ENCODE assay signal across 8 cellular contexts in the genomic region with DNA sequence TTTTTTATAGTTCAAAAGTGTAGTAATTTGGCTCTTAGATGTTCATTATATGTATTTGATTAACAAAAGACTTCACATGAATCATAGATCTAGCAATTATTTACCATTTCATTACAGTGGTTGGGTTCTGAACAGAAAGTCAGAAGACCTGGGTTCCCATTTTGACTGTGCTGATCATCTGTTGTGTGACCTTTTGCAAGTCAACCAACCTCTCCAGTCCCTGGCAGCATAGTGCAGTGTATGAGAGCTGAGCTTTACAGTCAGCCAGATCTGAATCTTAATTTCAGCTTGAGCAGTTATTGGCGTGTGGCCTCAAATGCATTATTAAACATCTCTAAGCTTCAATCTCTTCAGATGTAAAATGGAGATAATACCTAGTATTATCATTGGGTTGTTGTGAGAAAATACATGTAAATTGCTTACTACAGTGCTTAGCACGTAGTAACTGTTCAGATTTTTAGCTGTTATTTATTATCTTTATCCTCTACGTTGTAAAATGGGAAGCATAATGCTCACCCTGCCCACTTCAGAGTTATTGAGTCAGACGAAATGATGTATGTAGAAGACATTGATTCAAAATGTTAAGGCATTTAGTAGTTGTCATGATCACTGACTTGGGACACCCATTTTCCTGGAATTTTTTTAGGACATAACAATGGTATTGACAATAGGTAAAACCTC.
DNase-seq lines count a peak whose midpoint lies in the region; ATAC-seq, FAIRE-seq and TF ChIP-seq lines count a peak whose summit lies in the region.

No MANE protein-coding gene starts in this region.

- no peaks in the 10 kb centered on the region for H4K20me1 ChIP-seq in GM23248 (ENCODE audit: insufficient read depth)
- no peaks in the 10 kb centered on the region for H4K20me1 ChIP-seq in endothelial cell of umbilical vein (replicated peaks; ENCODE audit: control insufficient read depth, extremely low read depth, insufficient read depth, low read length)

- H2AFZ ChIP-seq in GM23248 = peak overlapping the region; percentile 63
- no peak overlapping the region for H2AFZ ChIP-seq in endothelial cell of umbilical vein (ENCODE audit: low read depth, low read length)

- H3K9ac ChIP-seq in GM23248 = peak overlapping the region; percentile 83
- peak overlapping the region; percentile 81 for H3K9ac ChIP-seq in endothelial cell of umbilical vein (replicated peaks; ENCODE audit: extremely low read depth, insufficient read depth, low read length)

- peak; percentile 25 for ATAC-seq in GM18508 (IDR thresholded peaks at IDR 0.05; ENCODE audit: insufficient read depth, unreplicated experiment)

- peaks cover 30% of the 10 kb centered on the region; the same call in 1 of the 2 replicates for H3K36me3 ChIP-seq in GM23248 (ENCODE audit: low read depth)
- H3K36me3 ChIP-seq in endothelial cell of umbilical vein (ENCODE audit: control insufficient read depth in 2 of 2, extremely low read depth in 1 of 2, insufficient read depth in 2 of 2, low read length in 2 of 2) = peaks cover 6 to 7% of the 10 kb centered on the region in 2 experiments
- peaks cover 25% of the 10 kb centered on the region for H3K36me3 ChIP-seq in brain microvascular endothelial cell (replicated peaks)

- BruUV-seq in endothelial cell of umbilical vein (replicated peaks; lab: Mats Ljungman, UMichigan) = no TSS peak

- DNase-seq in GM23248 (peak; percentile 27), NB4 (ENCODE audit: low read depth) (peak; percentile 64), endothelial cell of umbilical vein (ENCODE audit: low read depth, low spot score) (peak; percentile 58), brain microvascular endothelial cell (no peak), COR-L47 (lab: John Stamatoyannopoulos, UW) (no peak), H4 (ENCODE audit: low spot score) (no peak)
- DNase-seq in stimulated activated CD8-positive, alpha-beta memory T cell treated with anti-CD3 and anti-CD28 coated beads, Interleukin-4, amount 100 ng/mL, for 48 hours = peak; percentile 61

- 74 to 78% methylated on average over 4 of the region's 4 CpGs for WGBS in GM23248 (ENCODE audit: low coverage in 1 of 2, low lambda C conversion rate in 2 of 2, missing lambda C conversion rate in 2 of 2), 2 experiments

- intact Hi-C loops in endothelial cell of umbilical vein (cut with micrococcal nuclease) = no loop called here

- peaks cover 20% of the 10 kb centered on the region for H3K4me1 ChIP-seq in GM23248 (ENCODE audit: insufficient read depth)
- peaks cover 32% of the 10 kb centered on the region for H3K4me1 ChIP-seq in endothelial cell of umbilical vein (ENCODE audit: control insufficient read depth, extremely low read depth, insufficient read depth, low read length)

- H3K9me1 ChIP-seq in endothelial cell of umbilical vein (replicated peaks; ENCODE audit: control insufficient read depth, extremely low read depth, insufficient read depth, low read length) = no peaks in the 10 kb centered on the region

- POLR2A ChIA-PET in endothelial cell of umbilical vein (lab: Charles Lee) = no interaction called here

- peak overlapping the region; percentile 70 for H3K4me3 ChIP-seq in GM23248
- H3K4me3 ChIP-seq in NB4 (ENCODE audit: low read depth, low read length) = peak overlapping the region; percentile 81
- no peak overlapping the region for H3K4me3 ChIP-seq in endothelial cell of umbilical vein (replicated peaks in 1 of 3; ENCODE audit: insufficient read depth in 1 of 3, low read depth in 1 of 3, low read length in 3 of 3)
- H3K4me3 ChIP-seq in brain microvascular endothelial cell (ENCODE audit: low read depth, low read length) = no peak overlapping the region

- FAIRE-seq in endothelial cell of umbilical vein (lab: Jason Lieb, UNC) = no peak

- H3K4me2 ChIP-seq in GM23248 (ENCODE audit: unreplicated experiment) (peak overlapping the region; percentile 67), endothelial cell of umbilical vein (ENCODE audit: insufficient read depth, low read length) (peak overlapping the region; percentile 90)

- H3K9me3 ChIP-seq in GM23248 (ENCODE audit: low read depth) (no peaks in the 10 kb centered on the region), endothelial cell of umbilical vein (replicated peaks; ENCODE audit: control insufficient read depth, insufficient read depth, low read length) (no peaks in the 10 kb centered on the region)

- H3K27me3 ChIP-seq in GM23248 (replicated peaks; ENCODE audit: insufficient read depth) = no peaks in the 10 kb centered on the region
- no peaks in the 10 kb centered on the region for H3K27me3 ChIP-seq in endothelial cell of umbilical vein (ENCODE audit: control insufficient read depth in 2 of 2, insufficient read depth in 2 of 2, low read length in 2 of 2)
- H3K27me3 ChIP-seq in brain microvascular endothelial cell (replicated peaks) = no peaks in the 10 kb centered on the region

- H3K27ac ChIP-seq in GM23248 (peak overlapping the region; percentile 63), endothelial cell of umbilical vein (ENCODE audit: insufficient read depth, low read depth, low read length) (peak overlapping the region; percentile 12), brain microvascular endothelial cell (no peak overlapping the region)

- no peaks in the 10 kb centered on the region for H3K9me2 ChIP-seq in GM23248 (ENCODE audit: insufficient read depth)

- H3K79me2 ChIP-seq in GM23248 (ENCODE audit: insufficient read depth) = 0 out of 2 replicates have a peak, but pooled peaks cover 18% of the 10 kb centered on the region
- no peaks in the 10 kb centered on the region for H3K79me2 ChIP-seq in endothelial cell of umbilical vein (ENCODE audit: control insufficient read depth, insufficient read depth, low read length)

- TF ChIP-seq POLR2A in NB4 (IDR thresholded peaks at IDR 0.05; ENCODE audit: extremely low read depth, insufficient read length) (no peak), endothelial cell of umbilical vein (IDR thresholded peaks at IDR 0.05; ENCODE audit: low read depth, low read length) (no peak)

- dilution Hi-C loops in endothelial cell of umbilical vein (cut with MboI; ENCODE audit: extremely low pct_ligation_motif_present, low sequenced_read_pairs) = no loop called here

- peaks cover 14% of the 10 kb centered on the region; the same call in 1 of the 2 replicates for H3F3A ChIP-seq in GM23248 (ENCODE audit: insufficient read depth)

- CTCF ChIA-PET in endothelial cell of umbilical vein (lab: Charles Lee) = interaction anchor here (1.1 to 2.2 kb wide), 6 partner anchors 15 to 99 kb away, joined by 3 to 8 read pairs (median 4); no protein-coding TSS in a partner anchor

- no peak for TF ChIP-seq CTCF in NB4 (IDR thresholded peaks at IDR 0.05; ENCODE audit: low read depth, low read length)
- no peak for TF ChIP-seq CTCF in endothelial cell of umbilical vein (IDR thresholded peaks at IDR 0.05; ENCODE audit: extremely low read depth in 1 of 2, insufficient read depth in 1 of 2, low read depth in 1 of 2, low read length in 2 of 2)
- no peak for TF ChIP-seq CTCF in brain microvascular endothelial cell (IDR thresholded peaks at IDR 0.05; ENCODE audit: low read depth, low read length, missing control alignments)

- in situ Hi-C loops in GM23248 (cut with MboI) = no loop called here
- in situ Hi-C loops in brain microvascular endothelial cell (cut with HindIII; ENCODE audit: low pct_ligation_motif_present, low sequenced_read_pairs) = no loop called here

TF ChIP-seq in endothelial cell of umbilical vein, 7 proteins besides CTCF, POLR2A, EP300 and RAD21:
- TF ChIP-seq MYC (IDR thresholded peaks at IDR 0.05; ENCODE audit: low read depth, low read length) = no peak
- TF ChIP-seq FOS (IDR thresholded peaks at IDR 0.05; ENCODE audit: borderline replicate concordance, insufficient read depth, low read length) = no peak
- TF ChIP-seq POLR2AphosphoS5 (IDR thresholded peaks at IDR 0.05; ENCODE audit: insufficient read depth, low read depth, low read length) = no peak
- TF ChIP-seq, protein P1, sequence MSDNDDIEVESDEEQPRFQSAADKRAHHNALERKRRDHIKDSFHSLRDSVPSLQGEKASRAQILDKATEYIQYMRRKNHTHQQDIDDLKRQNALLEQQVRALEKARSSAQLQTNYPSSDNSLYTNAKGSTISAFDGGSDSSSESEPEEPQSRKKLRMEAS (IDR thresholded peaks at IDR 0.05; ENCODE audit: insufficient read depth, insufficient read length) = no peak
- no peak for TF ChIP-seq EZH2 (IDR thresholded peaks at IDR 0.05; ENCODE audit: borderline replicate concordance, low read depth, low read length, severe bottlenecking)
- no peak for TF ChIP-seq JUN (IDR thresholded peaks at IDR 0.05; ENCODE audit: borderline replicate concordance, insufficient read depth, insufficient read length, low read depth)
- no peak for TF ChIP-seq GATA2 (IDR thresholded peaks at IDR 0.05; ENCODE audit: insufficient read depth, insufficient read length, low read depth, low read length)

Comparison
In these comparisons a context has a peak if more than half of its experiments do, and no peak if none do; other contexts are left out.
1. DNase-seq: peak in GM23248 (single experiment), NB4 (single experiment), endothelial cell of umbilical vein (single experiment) and stimulated activated CD8-positive, alpha-beta memory T cell treated with anti-CD3 and anti-CD28 coated beads, Interleukin-4, amount 100 ng/mL, for 48 hours (single experiment); none in brain microvascular endothelial cell (single experiment), COR-L47 (single experiment) and H4 (single experiment).
2. H3K4me3 ChIP-seq: peak in GM23248 (single experiment) and NB4 (single experiment); none in endothelial cell of umbilical vein (0 of 3) and brain microvascular endothelial cell (single experiment).